35 cellular contexts compared by ENCODE assay signal in genomic region chr12:27805238-27805637, GRCh38. TPM values are rescaled to one million over a fixed set of nuclear protein-coding genes. Genes with fewer than 3 reads are reported as not detected.
"Had no signal": no experiment of that assay in that cellular context is flagged by ENCODE, and none has a peak within 500 bp of the region (broad histone marks: within the 10 kb centered on the region; RNA-seq: fewer than 3 reads in every experiment).

No MANE protein-coding gene starts in this region.

- H3K36me3 ChIP-seq: adrenal gland, breast epithelium, cardiac muscle cell, colonic mucosa had no signal

- H3K36me3 Mint-ChIP-seq: brain had no signal

- H3K9me3 ChIP-seq: adrenal gland, breast epithelium, colonic mucosa, esophagus muscularis mucosa, gastroesophageal sphincter, heart right ventricle had no signal

- H3K27me3 Mint-ChIP-seq: activated naive CD4-positive, alpha-beta T cell treated with anti-CD3 and anti-CD28 coated beads, Interleukin-2, amount 50 U/mL, for 24 hours had no signal

- H3K27ac Mint-ChIP-seq: activated CD4-positive, alpha-beta T cell treated with anti-CD3 and anti-CD28 coated beads, Interleukin-2, amount 10 ng/mL, durations not matched to agents 7 days and 5 days; activated CD8-positive, alpha-beta T cell treated with anti-CD3 and anti-CD28 coated beads for 36 hours; activated naive CD4-positive, alpha-beta T cell treated with anti-CD3 and anti-CD28 coated beads for 36 hours; activated naive CD8-positive, alpha-beta T cell treated with anti-CD3 and anti-CD28 coated beads for 36 hours; activated naive CD8-positive, alpha-beta T cell treated with anti-CD3 and anti-CD28 coated beads, Interleukin-2, amount 50 U/mL, for 24 hours; brain; endodermal cell; T-helper 2 cell treated with Interferon-gamma antibody and Interleukin-4, amounts not matched to agents 5 μg/mL and 100 μg/mL, for 36 hours had no signal

- H3K4me3 ChIP-seq: adrenal gland, breast epithelium, cardiac muscle cell, colonic mucosa, dorsolateral prefrontal cortex, esophagus muscularis mucosa, gastroesophageal sphincter, heart right ventricle had no signal

- H3K4me1 ChIP-seq: adrenal gland, breast epithelium, colonic mucosa, esophagus muscularis mucosa, foreskin keratinocyte, gastroesophageal sphincter, heart right ventricle had no signal

- H3K4me1 Mint-ChIP-seq: brain had no signal

- ATAC-seq: activated CD8-positive, alpha-beta T cell treated with anti-CD3 and anti-CD28 coated beads for 36 hours; activated naive CD8-positive, alpha-beta T cell treated with anti-CD3 and anti-CD28 coated beads, Interleukin-2, amount 50 U/mL, for 24 hours; activated T-cell treated with anti-CD3 and anti-CD28 coated beads, Interleukin-2, amount 50 U/mL, for 4 hours; activated T-helper 17 cell treated with anti-CD3 and anti-CD28 coated beads, Interleukin-2, amount 50 U/mL, for 72 hours; foreskin keratinocyte; gastroesophageal sphincter; heart right ventricle; T-helper 17 cell had no signal

- H3K4me3 Mint-ChIP-seq: activated CD4-positive, alpha-beta T cell treated with anti-CD3 and anti-CD28 coated beads, Interleukin-2, amount 10 ng/mL, durations not matched to agents 7 days and 5 days; activated CD8-positive, alpha-beta T cell treated with anti-CD3 and anti-CD28 coated beads for 36 hours; activated naive CD4-positive, alpha-beta T cell treated with anti-CD3 and anti-CD28 coated beads for 36 hours; activated naive CD4-positive, alpha-beta T cell treated with anti-CD3 and anti-CD28 coated beads, Interleukin-2, amount 50 U/mL, for 24 hours; activated naive CD8-positive, alpha-beta T cell treated with anti-CD3 and anti-CD28 coated beads for 36 hours; activated naive CD8-positive, alpha-beta T cell treated with anti-CD3 and anti-CD28 coated beads, Interleukin-2, amount 50 U/mL, for 24 hours; activated T-cell treated with anti-CD3 and anti-CD28 coated beads, Interleukin-2, amount 50 U/mL, for 4 hours; brain; endodermal cell; T-helper 17 cell; T-helper 2 cell treated with Interferon-gamma antibody and Interleukin-4, amounts not matched to agents 5 μg/mL and 100 μg/mL, for 36 hours had no signal

- DNase-seq: activated CD4-positive, alpha-beta T cell treated with anti-CD3 and anti-CD28 coated beads for 4 hours; activated CD4-positive, alpha-beta T cell treated with anti-CD3 and anti-CD28 coated beads, Interleukin-2, amount 10 ng/mL, durations not matched to agents 7 days and 5 days; activated CD4-positive, alpha-beta T cell treated with anti-CD3 and anti-CD28 coated beads, Interleukin-2, amount 50 U/mL, for 48 hours; activated CD4-positive, CD25-positive, alpha-beta regulatory T cell; activated CD4-positive, CD25-positive, alpha-beta regulatory T cell treated with anti-CD3 and anti-CD28 coated beads, Interleukin-2, amount 50 U/mL, for 72 hours; activated CD8-positive, alpha-beta memory T cell treated with anti-CD3 and anti-CD28 coated beads for 24 hours; activated CD8-positive, alpha-beta T cell treated with anti-CD3 and anti-CD28 coated beads for 36 hours; activated effector memory CD4-positive, alpha-beta T cell treated with anti-CD3 and anti-CD28 coated beads, Interleukin-2, amount 50 U/mL, for 16 hours; activated naive CD4-positive, alpha-beta T cell treated with anti-CD3 and anti-CD28 coated beads for 36 hours; activated naive CD8-positive, alpha-beta T cell treated with anti-CD3 and anti-CD28 coated beads for 36 hours; activated naive CD8-positive, alpha-beta T cell treated with anti-CD3 and anti-CD28 coated beads, Interleukin-2, amount 50 U/mL, for 24 hours; activated T-cell treated with anti-CD3 and anti-CD28 coated beads, Interleukin-2, amount 50 U/mL, for 4 hours; adrenal gland; amygdala; aorta; central memory CD4-positive, alpha-beta T cell; cerebellar nuclear complex; colonic mucosa; dorsolateral prefrontal cortex; effector memory CD4-positive, alpha-beta T cell; endodermal cell; erythroblast; foreskin keratinocyte; heart right ventricle; T-helper 1 cell; T-helper 17 cell had no signal

- H3K27ac ChIP-seq: adrenal gland, breast epithelium, cardiac muscle cell, colonic mucosa, dorsolateral prefrontal cortex, esophagus muscularis mucosa, foreskin keratinocyte, gastroesophageal sphincter, heart right ventricle had no signal

- H3K27me3 ChIP-seq: adrenal gland, breast epithelium, cardiac muscle cell, colonic mucosa, dorsolateral prefrontal cortex, esophagus muscularis mucosa, foreskin keratinocyte, gastroesophageal sphincter, heart right ventricle had no signal

- H3K9me3 Mint-ChIP-seq: activated CD4-positive, alpha-beta T cell treated with anti-CD3 and anti-CD28 coated beads, Interleukin-2, amount 10 ng/mL, durations not matched to agents 7 days and 5 days; activated CD8-positive, alpha-beta T cell treated with anti-CD3 and anti-CD28 coated beads for 36 hours; activated naive CD4-positive, alpha-beta T cell treated with anti-CD3 and anti-CD28 coated beads for 36 hours; activated naive CD4-positive, alpha-beta T cell treated with anti-CD3 and anti-CD28 coated beads, Interleukin-2, amount 50 U/mL, for 24 hours; activated naive CD8-positive, alpha-beta T cell treated with anti-CD3 and anti-CD28 coated beads for 36 hours; activated naive CD8-positive, alpha-beta T cell treated with anti-CD3 and anti-CD28 coated beads, Interleukin-2, amount 50 U/mL, for 24 hours; activated T-cell treated with anti-CD3 and anti-CD28 coated beads, Interleukin-2, amount 50 U/mL, for 4 hours; activated T-helper 17 cell treated with anti-CD3 and anti-CD28 coated beads, Interleukin-2, amount 50 U/mL, for 72 hours; endodermal cell; T-helper 2 cell treated with Interferon-gamma antibody and Interleukin-4, amounts not matched to agents 5 μg/mL and 100 μg/mL, for 36 hours had no signal

RNA-seq across cellular contexts. Expression of gene MANSC4, which starts 25.2 kb away (rescaled TPM):
- total RNA-seq: activated CD4-positive, alpha-beta T cell treated with anti-CD3 and anti-CD28 coated beads, Interleukin-2, amount 10 ng/mL, durations not matched to agents 7 days and 5 days; activated CD8-positive, alpha-beta T cell treated with anti-CD3 and anti-CD28 coated beads for 36 hours; activated naive CD4-positive, alpha-beta T cell treated with anti-CD3 and anti-CD28 coated beads for 36 hours; activated naive CD8-positive, alpha-beta T cell treated with anti-CD3 and anti-CD28 coated beads for 36 hours; activated T-cell treated with anti-CD3 and anti-CD28 coated beads, Interleukin-2, amount 50 U/mL, for 4 hours; activated T-helper 17 cell treated with anti-CD3 and anti-CD28 coated beads, Interleukin-2, amount 50 U/mL, for 72 hours; adrenal gland; aorta; cardiac muscle cell; colonic mucosa; endodermal cell; gastroesophageal sphincter; glomerular endothelial cell; heart right ventricle; T-helper 17 cell had no signal
- polyA plus RNA-seq: cardiac muscle cell, heart right ventricle had no signal
